ENCODE assay signal across 11 cellular contexts in genomic region chr6:17278289-17279061, GRCh38. TPM values are rescaled to one million over a fixed set of nuclear protein-coding genes. Genes with fewer than 3 reads are reported as not detected.
DNase-seq lines count a peak whose midpoint lies in the region; ATAC-seq and TF ChIP-seq lines count a peak whose summit lies in the region.
"Had no signal": no experiment of that assay in that cellular context is flagged by ENCODE, and none has a peak within 500 bp of the region (broad histone marks: within the 10 kb centered on the region; RNA-seq: fewer than 3 reads in every experiment).

No MANE protein-coding gene starts in this region.

- no peak overlapping the region for H3K4me3 Mint-ChIP-seq in activated CD4-positive, alpha-beta T cell treated with anti-CD3 and anti-CD28 coated beads for 36 hours
- H3K4me3 Mint-ChIP-seq: activated B cell treated with CpG ODN at 0.5 μM for 24 hours had no signal

- ATAC-seq in GM18505 (IDR thresholded peaks at IDR 0.05; ENCODE audit: unreplicated experiment) (no peak), GM21717 (IDR thresholded peaks at IDR 0.05; ENCODE audit: unreplicated experiment) (no peak), HG02840 (IDR thresholded peaks at IDR 0.05; ENCODE audit: low FRiP score, unreplicated experiment) (no peak)
- ATAC-seq in activated CD4-positive, alpha-beta T cell treated with anti-CD3 and anti-CD28 coated beads for 36 hours, result no peak

- POLR2A ChIA-PET in activated CD4-positive, alpha-beta T cell treated with anti-CD3 and anti-CD28 coated beads for 36 hours (lab: Charles Lee), result no interaction called here

- H3K36me3 Mint-ChIP-seq in activated CD4-positive, alpha-beta T cell treated with anti-CD3 and anti-CD28 coated beads for 36 hours (ENCODE audit: low read depth), result no peaks in the 10 kb centered on the region

- no peak for TF ChIP-seq CTCF in choroid plexus epithelial cell (conservative IDR thresholded peaks at IDR 0.05; ENCODE audit: low read depth, low read length)

- no peaks in the 10 kb centered on the region for H3K9me3 Mint-ChIP-seq in activated CD4-positive, alpha-beta T cell treated with anti-CD3 and anti-CD28 coated beads for 36 hours (ENCODE audit: low read depth)
- H3K9me3 Mint-ChIP-seq: activated B cell treated with CpG ODN at 0.5 μM for 24 hours had no signal

- intact Hi-C loops in activated CD4-positive, alpha-beta T cell treated with anti-CD3 and anti-CD28 coated beads for 36 hours (cut with DNase I, micrococcal nuclease), result no loop called here

- peaks cover 48% of the 10 kb centered on the region for H3K27me3 Mint-ChIP-seq in activated CD4-positive, alpha-beta T cell treated with anti-CD3 and anti-CD28 coated beads for 36 hours

- CTCF ChIA-PET in activated CD4-positive, alpha-beta T cell treated with anti-CD3 and anti-CD28 coated beads for 36 hours (lab: Charles Lee), result no interaction called here

- TF ChIP-seq POLR2A in GM18505 (IDR thresholded peaks at IDR 0.05; ENCODE audit: borderline replicate concordance, extremely low read depth, insufficient read depth, insufficient read length), result no peak

- H3K27ac Mint-ChIP-seq in activated CD4-positive, alpha-beta T cell treated with anti-CD3 and anti-CD28 coated beads for 36 hours, result no peak overlapping the region
- H3K27ac Mint-ChIP-seq: activated B cell treated with CpG ODN at 0.5 μM for 24 hours had no signal

- H3K4me1 Mint-ChIP-seq in activated CD4-positive, alpha-beta T cell treated with anti-CD3 and anti-CD28 coated beads for 36 hours, result peaks cover 8% of the 10 kb centered on the region

- no peak overlapping the region for H3K4me3 ChIP-seq in choroid plexus epithelial cell (ENCODE audit: low read depth, low read length)
- H3K4me3 ChIP-seq: suprapubic skin had no signal

- DNase-seq in AG08396 (ENCODE audit: low spot score) (peak; percentile 59), HT1080 (ENCODE audit: low read depth) (peak; percentile 81), choroid plexus epithelial cell (ENCODE audit: low read depth) (peak; percentile 53), myocyte (ENCODE audit: low read depth) (peak; percentile 51)
- no peak for DNase-seq in activated CD4-positive, alpha-beta T cell treated with anti-CD3 and anti-CD28 coated beads for 36 hours
- DNase-seq: activated B cell treated with CpG ODN at 0.5 μM for 24 hours, NCI-H1436 treated with DMSO at 0.1 percent for 48 hours had no signal

RNA-seq across cellular contexts. Expression of gene RBM24, which starts 2.7 kb away (rescaled TPM):
- total RNA-seq in HT1080 (2014; rRNA removed; shearing (Covaris generic)), result 0.13 and 0.77 TPM in 2 replicates
- polyA plus RNA-seq in HT1080 (2015; cell fraction: cytosol; rRNA removed), result 1.4 and 1.7 TPM in 2 replicates
- 0.83 and 2.1 TPM in 2 replicates for polyA plus RNA-seq in HT1080 (2015; cell fraction: nucleus; rRNA removed)
- 230 and 289 TPM in 2 replicates for total RNA-seq in myocyte
- polyA plus RNA-seq in myocyte (2012), result 60.4 TPM
- not detected for total RNA-seq in activated CD4-positive, alpha-beta T cell treated with anti-CD3 and anti-CD28 coated beads for 36 hours
- total RNA-seq: activated B cell treated with CpG ODN at 0.5 μM for 24 hours had no signal

Comparison
In these comparisons a context has a peak if more than half of its experiments do, and no peak if none do; other contexts are left out.
1. RNA of gene RBM24, which starts 2.7 kb away (total RNA-seq): 230 to 289 TPM in myocyte; 0.13 to 0.77 TPM in HT1080 and not detected in activated CD4-positive, alpha-beta T cell treated with anti-CD3 and anti-CD28 coated beads for 36 hours; every median in the first group is over 100 times any median in the second.